In genomic region chr7:106068986-106069385, GRCh38 we compare ENCODE assay signal across 14 cellular contexts. TPM values are rescaled to one million over a fixed set of nuclear protein-coding genes. Genes with fewer than 3 reads are reported as not detected.
DNase-seq lines count a peak whose midpoint lies in the region; ATAC-seq and TF ChIP-seq lines count a peak whose summit lies in the region.
"Had no signal": no experiment of that assay in that cellular context is flagged by ENCODE, and none has a peak within 500 bp of the region (broad histone marks: within the 10 kb centered on the region; RNA-seq: fewer than 3 reads in every experiment).

No MANE protein-coding gene starts in this region.

- H3K27me3 Mint-ChIP-seq in activated naive CD8-positive, alpha-beta T cell treated with anti-CD3 and anti-CD28 coated beads, Interleukin-2, amount 10 ng/mL, durations not matched to agents 7 days and 5 days = no peaks in the 10 kb centered on the region
- no peaks in the 10 kb centered on the region for H3K27me3 Mint-ChIP-seq in activated naive CD8-positive, alpha-beta T cell treated with anti-CD3 and anti-CD28 coated beads for 36 hours
- no peaks in the 10 kb centered on the region for H3K27me3 Mint-ChIP-seq in activated naive CD8-positive, alpha-beta T cell treated with anti-CD3 and anti-CD28 coated beads, Interleukin-2, amount 50 U/mL, for 24 hours
- H3K27me3 Mint-ChIP-seq in memory B cell (no peaks in the 10 kb centered on the region), T-cell (no peaks in the 10 kb centered on the region)

- H3K4me1 Mint-ChIP-seq in activated naive CD8-positive, alpha-beta T cell treated with anti-CD3 and anti-CD28 coated beads, Interleukin-2, amount 10 ng/mL, durations not matched to agents 7 days and 5 days = peaks cover 41% of the 10 kb centered on the region
- H3K4me1 Mint-ChIP-seq in activated naive CD8-positive, alpha-beta T cell treated with anti-CD3 and anti-CD28 coated beads for 36 hours = peaks cover 44% of the 10 kb centered on the region
- peaks cover 50% of the 10 kb centered on the region for H3K4me1 Mint-ChIP-seq in activated naive CD8-positive, alpha-beta T cell treated with anti-CD3 and anti-CD28 coated beads, Interleukin-2, amount 50 U/mL, for 24 hours
- H3K4me1 Mint-ChIP-seq in memory B cell (peaks cover 61% of the 10 kb centered on the region), T-cell (peaks cover 51 to 53% (median 53%) of the 10 kb centered on the region in 3 donors)

- no peak for ATAC-seq in activated naive CD8-positive, alpha-beta T cell treated with anti-CD3 and anti-CD28 coated beads, Interleukin-2, amount 10 ng/mL, durations not matched to agents 7 days and 5 days (ENCODE audit: low read depth)
- no peak for ATAC-seq in activated naive CD8-positive, alpha-beta T cell treated with anti-CD3 and anti-CD28 coated beads, Interleukin-2, amount 50 U/mL, for 24 hours
- no peak for ATAC-seq in memory B cell (ENCODE audit: low read depth)
- no peak for ATAC-seq in T-cell (replicated peaks in 1 of 4)
- ATAC-seq: left lung had no signal

- no peaks in the 10 kb centered on the region for H3K36me3 Mint-ChIP-seq in activated naive CD8-positive, alpha-beta T cell treated with anti-CD3 and anti-CD28 coated beads, Interleukin-2, amount 10 ng/mL, durations not matched to agents 7 days and 5 days
- no peaks in the 10 kb centered on the region for H3K36me3 Mint-ChIP-seq in activated naive CD8-positive, alpha-beta T cell treated with anti-CD3 and anti-CD28 coated beads for 36 hours
- no peaks in the 10 kb centered on the region for H3K36me3 Mint-ChIP-seq in activated naive CD8-positive, alpha-beta T cell treated with anti-CD3 and anti-CD28 coated beads, Interleukin-2, amount 50 U/mL, for 24 hours (ENCODE audit: low read depth)
- H3K36me3 Mint-ChIP-seq in memory B cell (peaks cover 3% of the 10 kb centered on the region), T-cell (no peaks in the 10 kb centered on the region)

- CTCF ChIA-PET in T-cell (lab: Charles Lee) = interaction anchor here in 1 of 2 donors (1.8 kb wide), 1 partner anchor 12 kb away, joined by 6 read pairs; no protein-coding TSS in a partner anchor

- TF ChIP-seq CTCF in GM10266 (IDR thresholded peaks at IDR 0.05; ENCODE audit: control insufficient read depth, insufficient read depth, low read depth, missing control alignments) = no peak

- POLR2A ChIA-PET in activated naive CD8-positive, alpha-beta T cell treated with anti-CD3 and anti-CD28 coated beads, Interleukin-2, amount 10 ng/mL, durations not matched to agents 7 days and 5 days (lab: Charles Lee) = interaction anchor here (0.7 kb wide), 1 partner anchor 260 kb away, joined by 5 read pairs; no protein-coding TSS in a partner anchor
- POLR2A ChIA-PET in T-cell (lab: Charles Lee) = no interaction called here

- peak overlapping the region; percentile 59 for H3K27ac Mint-ChIP-seq in activated naive CD8-positive, alpha-beta T cell treated with anti-CD3 and anti-CD28 coated beads, Interleukin-2, amount 10 ng/mL, durations not matched to agents 7 days and 5 days
- no peak overlapping the region for H3K27ac Mint-ChIP-seq in activated naive CD8-positive, alpha-beta T cell treated with anti-CD3 and anti-CD28 coated beads for 36 hours
- H3K27ac Mint-ChIP-seq in activated naive CD8-positive, alpha-beta T cell treated with anti-CD3 and anti-CD28 coated beads, Interleukin-2, amount 50 U/mL, for 24 hours = peak overlapping the region; percentile 2
- H3K27ac Mint-ChIP-seq in memory B cell (peak overlapping the region; percentile 97), T-cell (no peak overlapping the region)

- no peak overlapping the region for H3K4me3 Mint-ChIP-seq in activated naive CD8-positive, alpha-beta T cell treated with anti-CD3 and anti-CD28 coated beads, Interleukin-2, amount 10 ng/mL, durations not matched to agents 7 days and 5 days
- H3K4me3 Mint-ChIP-seq in activated naive CD8-positive, alpha-beta T cell treated with anti-CD3 and anti-CD28 coated beads for 36 hours = no peak overlapping the region
- no peak overlapping the region for H3K4me3 Mint-ChIP-seq in activated naive CD8-positive, alpha-beta T cell treated with anti-CD3 and anti-CD28 coated beads, Interleukin-2, amount 50 U/mL, for 24 hours
- H3K4me3 Mint-ChIP-seq in memory B cell (no peak overlapping the region), T-cell (no peak overlapping the region)

- H3K9me3 Mint-ChIP-seq in activated naive CD8-positive, alpha-beta T cell treated with anti-CD3 and anti-CD28 coated beads, Interleukin-2, amount 10 ng/mL, durations not matched to agents 7 days and 5 days = no peaks in the 10 kb centered on the region
- no peaks in the 10 kb centered on the region for H3K9me3 Mint-ChIP-seq in activated naive CD8-positive, alpha-beta T cell treated with anti-CD3 and anti-CD28 coated beads for 36 hours
- H3K9me3 Mint-ChIP-seq in activated naive CD8-positive, alpha-beta T cell treated with anti-CD3 and anti-CD28 coated beads, Interleukin-2, amount 50 U/mL, for 24 hours = no peaks in the 10 kb centered on the region
- H3K9me3 Mint-ChIP-seq in memory B cell (no peaks in the 10 kb centered on the region), T-cell (no peaks in the 10 kb centered on the region)

- no peak for DNase-seq in activated naive CD8-positive, alpha-beta T cell treated with anti-CD3 and anti-CD28 coated beads, Interleukin-2, amount 10 ng/mL, durations not matched to agents 7 days and 5 days
- no peak for DNase-seq in activated naive CD8-positive, alpha-beta T cell treated with anti-CD3 and anti-CD28 coated beads for 36 hours
- DNase-seq in activated naive CD8-positive, alpha-beta T cell treated with anti-CD3 and anti-CD28 coated beads, Interleukin-2, amount 50 U/mL, for 24 hours = no peak
- DNase-seq in memory B cell (ENCODE audit: low spot score in 2 of 2) (peak in 1 of 2 donors; percentile 6), T-cell (no peak), GM10266 (ENCODE audit: extremely low spot score) (no peak), NCI-H748 treated with DMSO at 0.1 percent for 48 hours (lab: John Stamatoyannopoulos, UW) (no peak)
- no peak for DNase-seq in activated CD4-positive, alpha-beta T cell treated with anti-CD3 and anti-CD28 coated beads for 4 hours
- DNase-seq: ACHN, foreskin melanocyte, left lung, NCI-H82, T-helper 2 cell, upper lobe of left lung had no signal

RNA-seq across cellular contexts. Expression of gene SYPL1, which starts 43.1 kb away (rescaled TPM):
- total RNA-seq in activated naive CD8-positive, alpha-beta T cell treated with anti-CD3 and anti-CD28 coated beads, Interleukin-2, amount 10 ng/mL, durations not matched to agents 7 days and 5 days = 10 to 100 TPM; 52.2 to 56.5 TPM
- total RNA-seq in activated naive CD8-positive, alpha-beta T cell treated with anti-CD3 and anti-CD28 coated beads for 36 hours = 10 to 100 TPM; 41.6 to 42.8 TPM
- 10 to 100 TPM; 36.5 to 44.7 (median 42.6) TPM for total RNA-seq in T-cell

Comparison
In these comparisons a context has a peak if more than half of its experiments do, and no peak if none do; other contexts are left out.
1. H3K27ac Mint-ChIP-seq: peak in activated naive CD8-positive, alpha-beta T cell treated with anti-CD3 and anti-CD28 coated beads, Interleukin-2, amount 10 ng/mL, durations not matched to agents 7 days and 5 days (single experiment), activated naive CD8-positive, alpha-beta T cell treated with anti-CD3 and anti-CD28 coated beads, Interleukin-2, amount 50 U/mL, for 24 hours (single experiment) and memory B cell (single experiment); none in activated naive CD8-positive, alpha-beta T cell treated with anti-CD3 and anti-CD28 coated beads for 36 hours (single experiment) and T-cell (0 of 2).